Comparison of ENCODE assay signal across 2 cellular contexts in the genomic region with DNA sequence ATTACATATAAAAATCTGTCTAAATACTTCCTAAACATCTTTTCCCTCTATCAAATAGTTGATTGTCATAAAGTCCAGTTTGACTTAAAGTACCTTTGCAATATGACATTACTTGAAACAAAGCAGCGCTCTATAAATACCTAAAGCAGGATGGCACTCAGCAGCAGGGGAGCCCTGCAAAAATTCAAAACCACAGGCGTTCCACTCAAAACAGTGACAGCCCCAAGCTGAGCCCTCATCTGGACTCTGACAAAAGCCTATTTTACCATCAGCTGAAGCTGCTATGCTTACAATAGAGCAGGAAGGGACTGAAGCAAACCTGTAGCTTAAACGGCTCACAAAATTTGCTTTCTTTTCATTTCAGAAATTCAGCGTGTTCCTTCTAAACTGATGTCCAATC.
TF ChIP-seq lines count a peak whose summit lies in the region.

No MANE protein-coding gene starts in this region.

TF ChIP-seq in GM23338, 12 proteins besides CTCF, POLR2A, EP300 and RAD21:
- TF ChIP-seq POLR2AphosphoS5 (IDR thresholded peaks at IDR 0.05; ENCODE audit: low read depth) (no peak), CREB1 (CRISPR knock-in tag; IDR thresholded peaks at IDR 0.05; ENCODE audit: low read depth) (no peak), NANOG (IDR thresholded peaks at IDR 0.05; ENCODE audit: borderline replicate concordance) (no peak), JUNB (IDR thresholded peaks at IDR 0.05; ENCODE audit: unreplicated experiment) (no peak), ZNF114 (CRISPR knock-in tag; IDR thresholded peaks at IDR 0.05) (no peak)
- TF ChIP-seq, protein P1, sequence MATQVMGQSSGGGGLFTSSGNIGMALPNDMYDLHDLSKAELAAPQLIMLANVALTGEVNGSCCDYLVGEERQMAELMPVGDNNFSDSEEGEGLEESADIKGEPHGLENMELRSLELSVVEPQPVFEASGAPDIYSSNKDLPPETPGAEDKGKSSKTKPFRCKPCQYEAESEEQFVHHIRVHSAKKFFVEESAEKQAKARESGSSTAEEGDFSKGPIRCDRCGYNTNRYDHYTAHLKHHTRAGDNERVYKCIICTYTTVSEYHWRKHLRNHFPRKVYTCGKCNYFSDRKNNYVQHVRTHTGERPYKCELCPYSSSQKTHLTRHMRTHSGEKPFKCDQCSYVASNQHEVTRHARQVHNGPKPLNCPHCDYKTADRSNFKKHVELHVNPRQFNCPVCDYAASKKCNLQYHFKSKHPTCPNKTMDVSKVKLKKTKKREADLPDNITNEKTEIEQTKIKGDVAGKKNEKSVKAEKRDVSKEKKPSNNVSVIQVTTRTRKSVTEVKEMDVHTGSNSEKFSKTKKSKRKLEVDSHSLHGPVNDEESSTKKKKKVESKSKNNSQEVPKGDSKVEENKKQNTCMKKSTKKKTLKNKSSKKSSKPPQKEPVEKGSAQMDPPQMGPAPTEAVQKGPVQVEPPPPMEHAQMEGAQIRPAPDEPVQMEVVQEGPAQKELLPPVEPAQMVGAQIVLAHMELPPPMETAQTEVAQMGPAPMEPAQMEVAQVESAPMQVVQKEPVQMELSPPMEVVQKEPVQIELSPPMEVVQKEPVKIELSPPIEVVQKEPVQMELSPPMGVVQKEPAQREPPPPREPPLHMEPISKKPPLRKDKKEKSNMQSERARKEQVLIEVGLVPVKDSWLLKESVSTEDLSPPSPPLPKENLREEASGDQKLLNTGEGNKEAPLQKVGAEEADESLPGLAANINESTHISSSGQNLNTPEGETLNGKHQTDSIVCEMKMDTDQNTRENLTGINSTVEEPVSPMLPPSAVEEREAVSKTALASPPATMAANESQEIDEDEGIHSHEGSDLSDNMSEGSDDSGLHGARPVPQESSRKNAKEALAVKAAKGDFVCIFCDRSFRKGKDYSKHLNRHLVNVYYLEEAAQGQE (IDR thresholded peaks at IDR 0.05; ENCODE audit: unreplicated experiment): no peak
- TF ChIP-seq, protein P2, sequence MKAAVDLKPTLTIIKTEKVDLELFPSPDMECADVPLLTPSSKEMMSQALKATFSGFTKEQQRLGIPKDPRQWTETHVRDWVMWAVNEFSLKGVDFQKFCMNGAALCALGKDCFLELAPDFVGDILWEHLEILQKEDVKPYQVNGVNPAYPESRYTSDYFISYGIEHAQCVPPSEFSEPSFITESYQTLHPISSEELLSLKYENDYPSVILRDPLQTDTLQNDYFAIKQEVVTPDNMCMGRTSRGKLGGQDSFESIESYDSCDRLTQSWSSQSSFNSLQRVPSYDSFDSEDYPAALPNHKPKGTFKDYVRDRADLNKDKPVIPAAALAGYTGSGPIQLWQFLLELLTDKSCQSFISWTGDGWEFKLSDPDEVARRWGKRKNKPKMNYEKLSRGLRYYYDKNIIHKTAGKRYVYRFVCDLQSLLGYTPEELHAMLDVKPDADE (IDR thresholded peaks at IDR 0.05): no peak

TF ChIP-seq in H1, 55 proteins besides CTCF, POLR2A, EP300 and RAD21:
- TF ChIP-seq SIN3A (conservative IDR thresholded peaks at IDR 0.05 in 1 of 2, IDR thresholded peaks at IDR 0.05 in 1 of 2; ENCODE audit: low read depth in 1 of 2, low read length in 2 of 2) (0 out of 4 replicates have a peak, but pooled peaks of 1 of the 2 experiments have one; percentile 48), TAF1 (IDR thresholded peaks at IDR 0.05; ENCODE audit: low read depth, low read length) (no peak)
TF ChIP-seq in H1: peak in this region for 1.
